ENCODE assay signal across 1 cellular context in genomic region chr15:63046927-63047760, GRCh38.
TF ChIP-seq lines count a peak whose summit lies in the region.

No MANE protein-coding gene starts in this region.

TF ChIP-seq in GM12878, 131 proteins besides CTCF, POLR2A, EP300 and RAD21 (continued from another document):
- TF ChIP-seq ZZZ3 (IDR thresholded peaks at IDR 0.05; ENCODE audit: control insufficient read depth, insufficient read length, low read depth) (no peak), SKIL (IDR thresholded peaks at IDR 0.05; ENCODE audit: low read depth, poor library complexity, severe bottlenecking) (no peak), CBFB (IDR thresholded peaks at IDR 0.05; ENCODE audit: low read depth) (no peak), NKRF (conservative IDR thresholded peaks at IDR 0.05) (no peak), TARDBP (IDR thresholded peaks at IDR 0.05; ENCODE audit: borderline replicate concordance) (no peak), MLLT1 (IDR thresholded peaks at IDR 0.05) (no peak), SMAD1 (IDR thresholded peaks at IDR 0.05; ENCODE audit: low read depth, partially characterized antibody) (no peak), PBX3 (IDR thresholded peaks at IDR 0.05; ENCODE audit: insufficient replicate concordance, low read depth, low read length) (no peak), ZBTB40 (IDR thresholded peaks at IDR 0.05; ENCODE audit: borderline replicate concordance) (no peak)
